In the genomic region with DNA sequence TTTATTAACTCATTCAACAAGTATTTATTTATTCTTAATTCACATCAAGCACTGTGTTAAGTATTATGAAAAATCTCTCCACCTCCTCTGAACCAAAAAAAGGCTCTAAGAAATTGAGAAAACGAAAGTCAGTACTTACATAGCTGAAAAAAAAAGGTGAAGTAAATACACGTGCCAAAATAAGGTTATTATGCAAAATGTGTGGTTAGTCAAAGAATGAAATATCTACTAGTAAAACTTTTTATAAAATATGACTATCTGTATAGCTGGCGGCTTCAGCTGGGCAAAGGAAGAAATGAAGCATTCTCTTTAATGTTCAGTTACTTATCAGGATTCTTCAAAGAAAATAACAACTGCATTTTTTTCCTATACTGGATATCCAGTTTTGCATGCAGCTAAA, we compare ENCODE assay signal across 12 cellular contexts. TPM values are rescaled to one million over a fixed set of nuclear protein-coding genes. Genes with fewer than 3 reads are reported as not detected.
A peak's percentile ranks its signal among the peaks of the same experiment; 100 is the strongest.
DNase-seq lines count a peak whose midpoint lies in the region; ATAC-seq and TF ChIP-seq lines count a peak whose summit lies in the region.
"Had no signal": no experiment of that assay in that cellular context is flagged by ENCODE, and none has a peak within 500 bp of the region (broad histone marks: within the 10 kb centered on the region; RNA-seq: fewer than 3 reads in every experiment).

No MANE protein-coding gene starts in this region.

- H3K27me3 Mint-ChIP-seq in activated CD8-positive, alpha-beta T cell treated with anti-CD3 and anti-CD28 coated beads for 36 hours = no peaks in the 10 kb centered on the region
- H3K27me3 Mint-ChIP-seq: activated CD4-positive, alpha-beta T cell treated with anti-CD3 and anti-CD28 coated beads, Interleukin-2, amount 10 ng/mL, durations not matched to agents 24 days and 14 days had no signal

- H2AFZ ChIP-seq in MM.1S (ENCODE audit: low read length) = no peak overlapping the region

- no peak overlapping the region for H3K4me3 Mint-ChIP-seq in activated CD8-positive, alpha-beta T cell treated with anti-CD3 and anti-CD28 coated beads for 36 hours
- H3K4me3 Mint-ChIP-seq: activated CD4-positive, alpha-beta T cell treated with anti-CD3 and anti-CD28 coated beads, Interleukin-2, amount 10 ng/mL, durations not matched to agents 24 days and 14 days had no signal

- H3K9ac ChIP-seq in MM.1S (ENCODE audit: low read length) = no peak overlapping the region

- DNase-seq in MM.1S (peak; percentile 39), midbrain (lab: John Stamatoyannopoulos, UW) (no peak), mucosa of gallbladder (ENCODE audit: low spot score) (no peak), globus pallidus (ENCODE audit: low spot score) (no peak)
- no peak for DNase-seq in activated CD8-positive, alpha-beta T cell treated with anti-CD3 and anti-CD28 coated beads for 36 hours
- DNase-seq: activated CD4-positive, alpha-beta T cell treated with anti-CD3 and anti-CD28 coated beads, Interleukin-2, amount 10 ng/mL, durations not matched to agents 24 days and 14 days; BE2C; NCI-H1436; uterus had no signal

- H3F3A ChIP-seq in MM.1S (ENCODE audit: insufficient read depth, low read length) = no peaks in the 10 kb centered on the region

- H3K36me3 ChIP-seq in MM.1S (replicated peaks; ENCODE audit: insufficient read depth, low read length) = peaks cover 9% of the 10 kb centered on the region; the same call in 1 of the 2 replicates
- H3K36me3 ChIP-seq: uterus had no signal

- TF ChIP-seq CTCF in MM.1S (IDR thresholded peaks at IDR 0.05; ENCODE audit: low read length) = no peak
- no peak for TF ChIP-seq CTCF in activated CD8-positive, alpha-beta T cell treated with anti-CD3 and anti-CD28 coated beads for 36 hours (IDR thresholded peaks at IDR 0.05)

- H3K4me2 ChIP-seq in MM.1S (ENCODE audit: low read depth, low read length) = peak overlapping the region; percentile 8; the same call in 1 of the 2 replicates

- no peak overlapping the region for H3K4me3 ChIP-seq in MM.1S (ENCODE audit: low read length)
- H3K4me3 ChIP-seq: uterus had no signal

- H3K36me3 Mint-ChIP-seq in activated CD8-positive, alpha-beta T cell treated with anti-CD3 and anti-CD28 coated beads for 36 hours (ENCODE audit: low read depth) = peaks cover 26% of the 10 kb centered on the region

- H3K27ac ChIP-seq in MM.1S (ENCODE audit: low read length) = no peak overlapping the region
- H3K27ac ChIP-seq: uterus had no signal

- intact Hi-C loops in activated CD8-positive, alpha-beta T cell treated with anti-CD3 and anti-CD28 coated beads for 36 hours (cut with micrococcal nuclease) = loop anchor here (10.0 kb wide), 1 partner anchor 143 kb away; no protein-coding TSS in a partner anchor

- POLR2A ChIA-PET in activated CD8-positive, alpha-beta T cell treated with anti-CD3 and anti-CD28 coated beads for 36 hours (lab: Charles Lee) = no interaction called here

- H3K4me1 ChIP-seq in MM.1S (ENCODE audit: low read length) = no peaks in the 10 kb centered on the region
- H3K4me1 ChIP-seq: BE2C, uterus had no signal

- H3K9me3 ChIP-seq in MM.1S (replicated peaks; ENCODE audit: insufficient read depth, low read length) = no peaks in the 10 kb centered on the region
- H3K9me3 ChIP-seq: BE2C, uterus had no signal

- H3K27ac Mint-ChIP-seq in activated CD8-positive, alpha-beta T cell treated with anti-CD3 and anti-CD28 coated beads for 36 hours = no peak overlapping the region
- H3K27ac Mint-ChIP-seq: activated CD4-positive, alpha-beta T cell treated with anti-CD3 and anti-CD28 coated beads, Interleukin-2, amount 10 ng/mL, durations not matched to agents 24 days and 14 days had no signal

- no peaks in the 10 kb centered on the region for H3K79me2 ChIP-seq in MM.1S (ENCODE audit: low read length)

- no peaks in the 10 kb centered on the region for H3K9me2 ChIP-seq in MM.1S (replicated peaks; ENCODE audit: insufficient read depth, low read length)

- H3K4me1 Mint-ChIP-seq in activated CD8-positive, alpha-beta T cell treated with anti-CD3 and anti-CD28 coated beads for 36 hours (ENCODE audit: low read depth) = peaks cover 7% of the 10 kb centered on the region

- H4K20me1 ChIP-seq in MM.1S (ENCODE audit: insufficient read depth, low read length) = no peaks in the 10 kb centered on the region

- peak; percentile 61 for ATAC-seq in GM18861 (IDR thresholded peaks at IDR 0.05; ENCODE audit: unreplicated experiment)
- peak; percentile 68 for ATAC-seq in GM21526 (IDR thresholded peaks at IDR 0.05; ENCODE audit: low FRiP score, unreplicated experiment)
- ATAC-seq in HG03039 (IDR thresholded peaks at IDR 0.05; ENCODE audit: unreplicated experiment) = peak; percentile 63
- no peak for ATAC-seq in activated CD8-positive, alpha-beta T cell treated with anti-CD3 and anti-CD28 coated beads for 36 hours

- CTCF ChIA-PET in activated CD8-positive, alpha-beta T cell treated with anti-CD3 and anti-CD28 coated beads for 36 hours (lab: Charles Lee) = interaction anchor here (0.9 to 1.6 kb wide), 3 partner anchors 146 to 176 kb away, joined by 3 to 4 read pairs (median 4); no protein-coding TSS in a partner anchor

- H3K27me3 ChIP-seq in MM.1S (replicated peaks; ENCODE audit: insufficient read depth, low read length) = no peaks in the 10 kb centered on the region
- H3K27me3 ChIP-seq: BE2C, uterus had no signal

- no peaks in the 10 kb centered on the region for H3K9me3 Mint-ChIP-seq in activated CD8-positive, alpha-beta T cell treated with anti-CD3 and anti-CD28 coated beads for 36 hours
- H3K9me3 Mint-ChIP-seq: activated CD4-positive, alpha-beta T cell treated with anti-CD3 and anti-CD28 coated beads, Interleukin-2, amount 10 ng/mL, durations not matched to agents 24 days and 14 days had no signal

RNA-seq across cellular contexts. Expression of a gene that starts 19.1 kb away (rescaled TPM):
- total RNA-seq in mucosa of gallbladder = 18.3 TPM
- 1 to 10 TPM; 5.4 to 5.5 TPM for total RNA-seq in activated CD8-positive, alpha-beta T cell treated with anti-CD3 and anti-CD28 coated beads for 36 hours

RNA-seq across cellular contexts. Expression of a gene that starts 35.5 kb away (rescaled TPM):
- 1.3 TPM for total RNA-seq in mucosa of gallbladder
- total RNA-seq in activated CD8-positive, alpha-beta T cell treated with anti-CD3 and anti-CD28 coated beads for 36 hours = 10 to 100 TPM; 37.1 to 37.3 TPM

Comparison
In these comparisons a context has a peak if more than half of its experiments do, and no peak if none do; other contexts are left out.
1. RNA of a gene that starts 35.5 kb away (total RNA-seq): 37.1 to 37.3 TPM in activated CD8-positive, alpha-beta T cell treated with anti-CD3 and anti-CD28 coated beads for 36 hours; 1.3 TPM in mucosa of gallbladder (single experiment); every median in the first group is over 10 times any median in the second.